Comparison of ENCODE assay signal across 16 cellular contexts in genomic region chr4:158998624-158999023, GRCh38.
A peak's percentile ranks its signal among the peaks of the same experiment; 100 is the strongest.
DNase-seq lines count a peak whose midpoint lies in the region; ATAC-seq, FAIRE-seq and TF ChIP-seq lines count a peak whose summit lies in the region.
"Had no signal": no experiment of that assay in that cellular context is flagged by ENCODE, and none has a peak within 500 bp of the region (broad histone marks: within the 10 kb centered on the region; RNA-seq: fewer than 3 reads in every experiment).

No MANE protein-coding gene starts in this region.

- intact Hi-C loops in left lung (cut with DNase I) = no loop called here

- peak; percentile 6 for DNase-seq in ACHN
- no peak for DNase-seq in H54 (ENCODE audit: insufficient read length, low spot score)
- peak; percentile 76 for DNase-seq in RKO (ENCODE audit: low spot score)
- DNase-seq in glomerular visceral epithelial cell (ENCODE audit: extremely low spot score) = peak; percentile 23
- no peak for DNase-seq in NCI-H446 (lab: John Stamatoyannopoulos, UW)
- no peak for DNase-seq in left lung
- DNase-seq: activated CD4-positive, alpha-beta T cell treated with anti-CD3 and anti-CD28 coated beads for 36 hours; central memory CD4-positive, alpha-beta T cell; DMS 273 treated with DMSO at 0.1 percent for 48 hours; kidney; NCI-H1092; NCI-H345; posterior cingulate gyrus; T-helper 2 cell had no signal

- no peaks in the 10 kb centered on the region for H3K9me3 ChIP-seq in left lung

- no peaks in the 10 kb centered on the region for H3K36me3 ChIP-seq in left lung

- H3K4me1 ChIP-seq in left lung = peaks cover 0 to 7% of the 10 kb centered on the region in 2 donors

- no peak for TF ChIP-seq POLR2A in H54 (IDR thresholded peaks at IDR 0.05; ENCODE audit: low read depth, low read length)

- no peaks in the 10 kb centered on the region for H3K27me3 ChIP-seq in left lung

- TF ChIP-seq CTCF in left lung (IDR thresholded peaks at IDR 0.05) = no peak

- H3K4me3 ChIP-seq in left lung = no peak overlapping the region

- ATAC-seq in HG02852 (IDR thresholded peaks at IDR 0.05; ENCODE audit: unreplicated experiment) (no peak), left lung (no peak), HG02759 (IDR thresholded peaks at IDR 0.05; ENCODE audit: unreplicated experiment) (no peak)
- ATAC-seq: activated CD4-positive, alpha-beta T cell treated with anti-CD3 and anti-CD28 coated beads for 36 hours had no signal

- in situ Hi-C loops in ACHN (cut with HindIII; ENCODE audit: low pct_ligation_motif_present, low pct_unique_long_range_greater_than_20kb, low sequenced_read_pairs) = no loop called here

- H3K27ac ChIP-seq in left lung = no peak overlapping the region

- FAIRE-seq in H54 (lab: Jason Lieb, UNC) = peak; percentile 82
- FAIRE-seq: kidney had no signal

Comparison
In these comparisons a context has a peak if more than half of its experiments do, and no peak if none do; other contexts are left out.
1. DNase-seq: peak in ACHN (single experiment), RKO (single experiment) and glomerular visceral epithelial cell (single experiment); none in H54 (single experiment), NCI-H446 (0 of 2) and left lung (0 of 2).